ENCODE assay signal across 1 cellular context in genomic region chr3:67654099-67654831, GRCh38.
A peak's percentile ranks its signal among the peaks of the same experiment; 100 is the strongest.
TF ChIP-seq lines count a peak whose summit lies in the region.

A gene with protein sequence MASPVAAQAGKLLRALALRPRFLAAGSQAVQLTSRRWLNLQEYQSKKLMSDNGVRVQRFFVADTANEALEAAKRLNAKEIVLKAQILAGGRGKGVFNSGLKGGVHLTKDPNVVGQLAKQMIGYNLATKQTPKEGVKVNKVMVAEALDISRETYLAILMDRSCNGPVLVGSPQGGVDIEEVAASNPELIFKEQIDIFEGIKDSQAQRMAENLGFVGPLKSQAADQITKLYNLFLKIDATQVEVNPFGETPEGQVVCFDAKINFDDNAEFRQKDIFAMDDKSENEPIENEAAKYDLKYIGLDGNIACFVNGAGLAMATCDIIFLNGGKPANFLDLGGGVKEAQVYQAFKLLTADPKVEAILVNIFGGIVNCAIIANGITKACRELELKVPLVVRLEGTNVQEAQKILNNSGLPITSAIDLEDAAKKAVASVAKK (minus strand): TSS chr3:67654612. CDS start chr3:67654586, 26 bp downstream.

TF ChIP-seq in HepG2, 621 proteins besides CTCF, POLR2A, EP300 and RAD21 (continued from another document and continues in another):
- TF ChIP-seq, protein P1, sequence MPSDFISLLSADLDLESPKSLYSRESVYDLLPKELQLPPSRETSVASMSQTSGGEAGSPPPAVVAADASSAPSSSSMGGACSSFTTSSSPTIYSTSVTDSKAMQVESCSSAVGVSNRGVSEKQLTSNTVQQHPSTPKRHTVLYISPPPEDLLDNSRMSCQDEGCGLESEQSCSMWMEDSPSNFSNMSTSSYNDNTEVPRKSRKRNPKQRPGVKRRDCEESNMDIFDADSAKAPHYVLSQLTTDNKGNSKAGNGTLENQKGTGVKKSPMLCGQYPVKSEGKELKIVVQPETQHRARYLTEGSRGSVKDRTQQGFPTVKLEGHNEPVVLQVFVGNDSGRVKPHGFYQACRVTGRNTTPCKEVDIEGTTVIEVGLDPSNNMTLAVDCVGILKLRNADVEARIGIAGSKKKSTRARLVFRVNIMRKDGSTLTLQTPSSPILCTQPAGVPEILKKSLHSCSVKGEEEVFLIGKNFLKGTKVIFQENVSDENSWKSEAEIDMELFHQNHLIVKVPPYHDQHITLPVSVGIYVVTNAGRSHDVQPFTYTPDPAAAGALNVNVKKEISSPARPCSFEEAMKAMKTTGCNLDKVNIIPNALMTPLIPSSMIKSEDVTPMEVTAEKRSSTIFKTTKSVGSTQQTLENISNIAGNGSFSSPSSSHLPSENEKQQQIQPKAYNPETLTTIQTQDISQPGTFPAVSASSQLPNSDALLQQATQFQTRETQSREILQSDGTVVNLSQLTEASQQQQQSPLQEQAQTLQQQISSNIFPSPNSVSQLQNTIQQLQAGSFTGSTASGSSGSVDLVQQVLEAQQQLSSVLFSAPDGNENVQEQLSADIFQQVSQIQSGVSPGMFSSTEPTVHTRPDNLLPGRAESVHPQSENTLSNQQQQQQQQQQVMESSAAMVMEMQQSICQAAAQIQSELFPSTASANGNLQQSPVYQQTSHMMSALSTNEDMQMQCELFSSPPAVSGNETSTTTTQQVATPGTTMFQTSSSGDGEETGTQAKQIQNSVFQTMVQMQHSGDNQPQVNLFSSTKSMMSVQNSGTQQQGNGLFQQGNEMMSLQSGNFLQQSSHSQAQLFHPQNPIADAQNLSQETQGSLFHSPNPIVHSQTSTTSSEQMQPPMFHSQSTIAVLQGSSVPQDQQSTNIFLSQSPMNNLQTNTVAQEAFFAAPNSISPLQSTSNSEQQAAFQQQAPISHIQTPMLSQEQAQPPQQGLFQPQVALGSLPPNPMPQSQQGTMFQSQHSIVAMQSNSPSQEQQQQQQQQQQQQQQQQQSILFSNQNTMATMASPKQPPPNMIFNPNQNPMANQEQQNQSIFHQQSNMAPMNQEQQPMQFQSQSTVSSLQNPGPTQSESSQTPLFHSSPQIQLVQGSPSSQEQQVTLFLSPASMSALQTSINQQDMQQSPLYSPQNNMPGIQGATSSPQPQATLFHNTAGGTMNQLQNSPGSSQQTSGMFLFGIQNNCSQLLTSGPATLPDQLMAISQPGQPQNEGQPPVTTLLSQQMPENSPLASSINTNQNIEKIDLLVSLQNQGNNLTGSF (CRISPR knock-in tag; IDR thresholded peaks at IDR 0.05), result no peak
- TF ChIP-seq, protein P2, sequence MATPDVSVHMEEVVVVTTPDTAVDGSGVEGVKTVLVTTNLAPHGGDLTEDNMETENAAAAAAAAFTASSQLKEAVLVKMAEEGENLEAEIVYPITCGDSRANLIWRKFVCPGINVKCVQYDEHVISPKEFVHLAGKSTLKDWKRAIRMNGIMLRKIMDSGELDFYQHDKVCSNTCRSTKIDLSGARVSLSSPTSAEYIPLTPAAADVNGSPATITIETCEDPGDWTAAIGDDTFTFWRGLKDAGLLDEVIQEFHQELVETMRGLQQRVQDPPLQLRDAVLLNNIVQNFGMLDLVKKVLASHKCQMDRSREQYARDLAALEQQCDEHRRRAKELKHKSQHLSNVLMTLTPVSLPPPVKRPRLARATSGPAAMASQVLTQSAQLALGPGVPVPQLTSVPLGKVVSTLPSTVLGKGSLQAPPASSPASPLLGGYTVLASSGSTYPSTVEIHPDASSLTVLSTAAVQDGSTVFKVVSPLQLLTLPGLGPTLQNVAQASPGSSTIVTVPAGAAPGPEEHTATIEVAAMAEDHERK (CRISPR knock-in tag; IDR thresholded peaks at IDR 0.05; ENCODE audit: low read depth), result no peak
- TF ChIP-seq, protein P3, sequence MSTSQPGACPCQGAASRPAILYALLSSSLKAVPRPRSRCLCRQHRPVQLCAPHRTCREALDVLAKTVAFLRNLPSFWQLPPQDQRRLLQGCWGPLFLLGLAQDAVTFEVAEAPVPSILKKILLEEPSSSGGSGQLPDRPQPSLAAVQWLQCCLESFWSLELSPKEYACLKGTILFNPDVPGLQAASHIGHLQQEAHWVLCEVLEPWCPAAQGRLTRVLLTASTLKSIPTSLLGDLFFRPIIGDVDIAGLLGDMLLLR (CRISPR knock-in tag; IDR thresholded peaks at IDR 0.05), result 0 out of 2 replicates have a peak, but pooled peaks have one; percentile 50
- no peak for TF ChIP-seq RFXAP (CRISPR knock-in tag; IDR thresholded peaks at IDR 0.05; ENCODE audit: borderline replicate concordance)
- 0 out of 2 replicates have a peak, but pooled peaks have one; percentile 71 for TF ChIP-seq REPIN1 (CRISPR knock-in tag; IDR thresholded peaks at IDR 0.05; ENCODE audit: borderline replicate concordance, low read depth)
- TF ChIP-seq ZNF329 (CRISPR knock-in tag; IDR thresholded peaks at IDR 0.05; ENCODE audit: low read depth), result peak; percentile 69
- TF ChIP-seq SATB2 (CRISPR knock-in tag; IDR thresholded peaks at IDR 0.05), result 0 out of 2 replicates have a peak, but pooled peaks have one; percentile 26
- peak; percentile 97 for TF ChIP-seq RBFOX2 (IDR thresholded peaks at IDR 0.05; ENCODE audit: low read depth, low read length)
- TF ChIP-seq TFDP2 (CRISPR knock-in tag; IDR thresholded peaks at IDR 0.05), result peak; percentile 48; the same call in 1 of the 2 replicates
- peak; percentile 63; the same call in 1 of the 2 replicates for TF ChIP-seq HIVEP1 (CRISPR knock-in tag; IDR thresholded peaks at IDR 0.05)
- TF ChIP-seq ZNF484 (CRISPR knock-in tag; IDR thresholded peaks at IDR 0.05; ENCODE audit: borderline replicate concordance, low read depth), result no peak
- TF ChIP-seq FLYWCH1 (CRISPR knock-in tag; IDR thresholded peaks at IDR 0.05), result peak; percentile 65; the same call in 1 of the 2 replicates
- no peak; the same call in 1 of the 2 replicates for TF ChIP-seq SRY (CRISPR knock-in tag; IDR thresholded peaks at IDR 0.05)
- no peak for TF ChIP-seq ZNF407 (CRISPR knock-in tag; IDR thresholded peaks at IDR 0.05; ENCODE audit: not compliant biosample characterization)
- no peak for TF ChIP-seq PITX1 (CRISPR knock-in tag; IDR thresholded peaks at IDR 0.05)
- no peak for TF ChIP-seq ZNF747 (CRISPR knock-in tag; IDR thresholded peaks at IDR 0.05; ENCODE audit: borderline replicate concordance)
- TF ChIP-seq MEIS2 (CRISPR knock-in tag; IDR thresholded peaks at IDR 0.05), result peak; percentile 66; the same call in 1 of the 2 replicates
- peak; percentile 20 for TF ChIP-seq WIZ (CRISPR knock-in tag; IDR thresholded peaks at IDR 0.05)
- TF ChIP-seq, protein P4, sequence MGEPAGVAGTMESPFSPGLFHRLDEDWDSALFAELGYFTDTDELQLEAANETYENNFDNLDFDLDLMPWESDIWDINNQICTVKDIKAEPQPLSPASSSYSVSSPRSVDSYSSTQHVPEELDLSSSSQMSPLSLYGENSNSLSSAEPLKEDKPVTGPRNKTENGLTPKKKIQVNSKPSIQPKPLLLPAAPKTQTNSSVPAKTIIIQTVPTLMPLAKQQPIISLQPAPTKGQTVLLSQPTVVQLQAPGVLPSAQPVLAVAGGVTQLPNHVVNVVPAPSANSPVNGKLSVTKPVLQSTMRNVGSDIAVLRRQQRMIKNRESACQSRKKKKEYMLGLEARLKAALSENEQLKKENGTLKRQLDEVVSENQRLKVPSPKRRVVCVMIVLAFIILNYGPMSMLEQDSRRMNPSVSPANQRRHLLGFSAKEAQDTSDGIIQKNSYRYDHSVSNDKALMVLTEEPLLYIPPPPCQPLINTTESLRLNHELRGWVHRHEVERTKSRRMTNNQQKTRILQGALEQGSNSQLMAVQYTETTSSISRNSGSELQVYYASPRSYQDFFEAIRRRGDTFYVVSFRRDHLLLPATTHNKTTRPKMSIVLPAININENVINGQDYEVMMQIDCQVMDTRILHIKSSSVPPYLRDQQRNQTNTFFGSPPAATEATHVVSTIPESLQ (CRISPR knock-in tag; conservative IDR thresholded peaks at IDR 0.05), result 0 out of 2 replicates have a peak, but pooled peaks have one; percentile 59
- TF ChIP-seq, protein P5, sequence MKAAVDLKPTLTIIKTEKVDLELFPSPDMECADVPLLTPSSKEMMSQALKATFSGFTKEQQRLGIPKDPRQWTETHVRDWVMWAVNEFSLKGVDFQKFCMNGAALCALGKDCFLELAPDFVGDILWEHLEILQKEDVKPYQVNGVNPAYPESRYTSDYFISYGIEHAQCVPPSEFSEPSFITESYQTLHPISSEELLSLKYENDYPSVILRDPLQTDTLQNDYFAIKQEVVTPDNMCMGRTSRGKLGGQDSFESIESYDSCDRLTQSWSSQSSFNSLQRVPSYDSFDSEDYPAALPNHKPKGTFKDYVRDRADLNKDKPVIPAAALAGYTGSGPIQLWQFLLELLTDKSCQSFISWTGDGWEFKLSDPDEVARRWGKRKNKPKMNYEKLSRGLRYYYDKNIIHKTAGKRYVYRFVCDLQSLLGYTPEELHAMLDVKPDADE (CRISPR knock-in tag; IDR thresholded peaks at IDR 0.05), result no peak
- TF ChIP-seq PCBP1 (IDR thresholded peaks at IDR 0.05; ENCODE audit: borderline replicate concordance, low read depth, low read length), result peak; percentile 96
- TF ChIP-seq PAX8 (CRISPR knock-in tag; IDR thresholded peaks at IDR 0.05; ENCODE audit: borderline replicate concordance), result 0 out of 2 replicates have a peak, but pooled peaks have one; percentile 14
- TF ChIP-seq ZNF839 (CRISPR knock-in tag; IDR thresholded peaks at IDR 0.05; ENCODE audit: borderline replicate concordance), result no peak
- TF ChIP-seq ZFP41 (CRISPR knock-in tag; IDR thresholded peaks at IDR 0.05; ENCODE audit: borderline replicate concordance), result no peak
- TF ChIP-seq ZMYM2 (CRISPR knock-in tag; IDR thresholded peaks at IDR 0.05), result no peak
- peak; percentile 10 for TF ChIP-seq IKZF4 (CRISPR knock-in tag; IDR thresholded peaks at IDR 0.05; ENCODE audit: borderline replicate concordance, low read depth, not compliant biosample characterization)
- TF ChIP-seq TARDBP (CRISPR knock-in tag; IDR thresholded peaks at IDR 0.05), result no peak
